In the genomic region with DNA sequence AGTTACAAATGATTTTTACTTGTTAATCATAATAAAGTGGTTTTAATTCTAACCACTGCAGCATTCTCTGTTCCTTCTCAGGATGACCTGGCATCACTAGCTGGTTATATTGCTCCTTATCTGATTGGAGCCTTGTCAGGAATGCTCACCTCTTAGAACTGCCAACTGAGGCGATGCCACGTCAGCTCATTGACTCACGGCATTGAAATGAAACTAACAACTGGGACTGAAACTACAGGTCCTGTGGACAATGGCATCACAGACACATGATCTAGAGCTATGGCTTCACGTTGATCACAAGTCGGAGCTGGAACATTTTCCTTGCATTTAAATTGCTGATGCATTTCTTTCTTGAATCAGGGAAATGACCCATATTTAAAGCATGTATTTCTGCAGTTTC, we compare ENCODE assay signal across 8 cellular contexts. TPM values are rescaled to one million over a fixed set of nuclear protein-coding genes. Genes with fewer than 3 reads are reported as not detected.
DNase-seq lines count a peak whose midpoint lies in the region; ATAC-seq and TF ChIP-seq lines count a peak whose summit lies in the region.

No MANE protein-coding gene starts in this region.

- H3K4me1 ChIP-seq in thoracic aorta (ENCODE audit: control insufficient read depth in 1 of 2, low read depth in 2 of 2), result peaks cover 0 to 14% of the 10 kb centered on the region in 2 donors

- peak overlapping the region in 1 of 2 donors; percentile 60 for H3K27ac ChIP-seq in thoracic aorta

- H3K27me3 ChIP-seq in thoracic aorta (replicated peaks; ENCODE audit: insufficient read depth), result no peaks in the 10 kb centered on the region

- no peaks in the 10 kb centered on the region for H3K36me3 ChIP-seq in thoracic aorta

- H3K4me1 Mint-ChIP-seq in T-helper 17 cell, result no peaks in the 10 kb centered on the region

- DNase-seq in AG10803 (ENCODE audit: low read depth) (peak; percentile 90), NCI-H460 (ENCODE audit: extremely low read depth, low read depth) (peak; percentile 81), fibroblast of pulmonary artery (ENCODE audit: low read depth) (peak; percentile 94), thoracic aorta (ENCODE audit: low spot score) (peak; percentile 55), T-helper 17 cell (no peak)

- H3K4me3 ChIP-seq in AG10803 (ENCODE audit: low read length), result no peak overlapping the region
- peak overlapping the region; percentile 13 for H3K4me3 ChIP-seq in fibroblast of pulmonary artery (replicated peaks; ENCODE audit: low read depth, low read length)
- H3K4me3 ChIP-seq in thoracic aorta, result peak overlapping the region; percentile 0

- no peak overlapping the region for H3K4me3 Mint-ChIP-seq in T-helper 17 cell

- no peak overlapping the region for H3K27ac Mint-ChIP-seq in T-helper 17 cell

- no peaks in the 10 kb centered on the region for H3K9me3 ChIP-seq in thoracic aorta
- H3K9me3 ChIP-seq in T-helper 17 cell (ENCODE audit: control insufficient read depth, low read length, poor library complexity, severe bottlenecking), result no peaks in the 10 kb centered on the region

- TF ChIP-seq CTCF in AG10803 (conservative IDR thresholded peaks at IDR 0.05; ENCODE audit: low read length), result no peak
- TF ChIP-seq CTCF in fibroblast of pulmonary artery (IDR thresholded peaks at IDR 0.05; ENCODE audit: low read length, missing control alignments), result no peak
- TF ChIP-seq CTCF in thoracic aorta (IDR thresholded peaks at IDR 0.05), result no peak

- no peaks in the 10 kb centered on the region for H3K36me3 Mint-ChIP-seq in T-helper 17 cell (ENCODE audit: low read depth)

- no peaks in the 10 kb centered on the region for H3K27me3 Mint-ChIP-seq in T-helper 17 cell

- ATAC-seq in GM21619 (IDR thresholded peaks at IDR 0.05; ENCODE audit: unreplicated experiment) (peak; percentile 93), thoracic aorta (ENCODE audit: insufficient number of reproducible peaks, low FRiP score, low read depth) (peak; percentile 99), T-helper 17 cell (no peak), GM19397 (IDR thresholded peaks at IDR 0.05; ENCODE audit: unreplicated experiment) (no peak), GM18502 (IDR thresholded peaks at IDR 0.05; ENCODE audit: poor library complexity, unreplicated experiment) (no peak)

RNA-seq across cellular contexts. Expression of a gene that starts 54.9 kb away (rescaled TPM):
- total RNA-seq in NCI-H460 (2014; rRNA removed; shearing (Covaris generic)), result 22.7 and 28.0 TPM in 2 replicates
- 20.3 and 28.5 TPM in 2 replicates for polyA plus RNA-seq in NCI-H460 (2014; cell fraction: nucleus; rRNA removed)
- total RNA-seq in thoracic aorta (10 to 100 TPM; 51.6 to 68.8 TPM), T-helper 17 cell (under 1 TPM; 0.17 to 0.94 TPM)

Comparison
In these comparisons a context has a peak if more than half of its experiments do, and no peak if none do; other contexts are left out.
1. DNase-seq: peak in AG10803 (single experiment), NCI-H460 (single experiment), fibroblast of pulmonary artery (single experiment) and thoracic aorta (single experiment); none in T-helper 17 cell (0 of 3).
2. ATAC-seq: peak in GM21619 (single experiment) and thoracic aorta (single experiment); none in T-helper 17 cell (single experiment), GM19397 (single experiment) and GM18502 (single experiment).
3. RNA of a gene that starts 54.9 kb away (total RNA-seq): 51.6 to 68.8 TPM in thoracic aorta and 22.7 to 28.0 TPM in NCI-H460; 0.17 to 0.94 TPM in T-helper 17 cell; every median in the first group is over 10 times any median in the second.